In genomic region chr1:175208773-175209492, GRCh38 we compare ENCODE assay signal across 8 cellular contexts. TPM values are rescaled to one million over a fixed set of nuclear protein-coding genes. Genes with fewer than 3 reads are reported as not detected.
DNase-seq lines count a peak whose midpoint lies in the region; ATAC-seq and TF ChIP-seq lines count a peak whose summit lies in the region.

No MANE protein-coding gene starts in this region.

- peak overlapping the region; percentile 78 for H3K4me2 ChIP-seq in OCI-LY7 (ENCODE audit: low read length)

- no peaks in the 10 kb centered on the region for H4K20me1 ChIP-seq in OCI-LY7 (ENCODE audit: insufficient read depth, low read length)

- CTCF ChIA-PET in OCI-LY7 (lab: Charles Lee; ENCODE audit: unreplicated experiment) = interaction anchor here (1.1 to 2.2 kb wide), 3 partner anchors 14 to 53 kb away, joined by 3 to 10 read pairs (median 3); no protein-coding TSS in a partner anchor

- no peaks in the 10 kb centered on the region for H3K27me3 Mint-ChIP-seq in activated naive CD8-positive, alpha-beta T cell treated with anti-CD3 and anti-CD28 coated beads, Interleukin-2, amount 50 U/mL, for 24 hours

- 47 to 59% (median 49%) methylated on average over 6 of the region's 6 CpGs for WGBS in ovary, 3 donors
- 25 to 30% methylated on average over 6 of the region's 6 CpGs for WGBS in tibial nerve, 2 donors

- H3K9me3 Mint-ChIP-seq in activated naive CD8-positive, alpha-beta T cell treated with anti-CD3 and anti-CD28 coated beads, Interleukin-2, amount 50 U/mL, for 24 hours = peaks cover 6% of the 10 kb centered on the region

- intact Hi-C loops in OCI-LY7 (cut with micrococcal nuclease; ENCODE audit: unreplicated experiment) (loop anchor here (1.0 to 5.0 kb wide), 5 partner anchors 14 to 110 kb away; no protein-coding TSS in a partner anchor), ovary (cut with DNase I) (no loop called here)

- peak overlapping the region; percentile 50 for H3K4me3 ChIP-seq in OCI-LY7 (ENCODE audit: low read depth, low read length, poor library complexity, severe bottlenecking)
- no peak overlapping the region for H3K4me3 ChIP-seq in ovary
- H3K4me3 ChIP-seq in tibial nerve = no peak overlapping the region

- TF ChIP-seq POLR2A in ovary (IDR thresholded peaks at IDR 0.05) = no peak
- no peak for TF ChIP-seq POLR2A in tibial nerve (IDR thresholded peaks at IDR 0.05)

- POLR2A ChIA-PET in OCI-LY7 (lab: Charles Lee) = interaction anchor here (0.6 to 11.7 kb wide), 12 partner anchors 9 to 98 kb away, joined by 3 to 257 read pairs (median 4); partner anchors contain the start of gene KIAA0040

- H3K9me3 ChIP-seq in OCI-LY7 (ENCODE audit: low read length) (peaks cover 10% of the 10 kb centered on the region; the same call in 1 of the 2 replicates), ovary (no peaks in the 10 kb centered on the region), tibial nerve (peaks cover 0 to 5% (median 2%) of the 10 kb centered on the region in 4 donors)

- H3K27me3 ChIP-seq in ovary = no peaks in the 10 kb centered on the region
- no peaks in the 10 kb centered on the region for H3K27me3 ChIP-seq in tibial nerve

- H3K9me2 ChIP-seq in OCI-LY7 (ENCODE audit: insufficient read depth, low read length) = no peaks in the 10 kb centered on the region; the same call in 1 of the 2 replicates

- peaks cover 69% of the 10 kb centered on the region for H3K4me1 ChIP-seq in OCI-LY7 (ENCODE audit: insufficient read depth, low read length, poor library complexity, severe bottlenecking)
- H3K4me1 ChIP-seq in ovary (ENCODE audit: insufficient read depth) = no peaks in the 10 kb centered on the region
- peaks cover 0 to 7% (median 0%) of the 10 kb centered on the region in 4 donors for H3K4me1 ChIP-seq in tibial nerve

- no peaks in the 10 kb centered on the region for H3K36me3 Mint-ChIP-seq in activated naive CD8-positive, alpha-beta T cell treated with anti-CD3 and anti-CD28 coated beads, Interleukin-2, amount 50 U/mL, for 24 hours (ENCODE audit: low read depth)

- TF ChIP-seq EP300 in ovary (IDR thresholded peaks at IDR 0.05) (no peak), tibial nerve (IDR thresholded peaks at IDR 0.05) (no peak)

- BruUV-seq in OCI-LY7 (replicated peaks; lab: Mats Ljungman, UMichigan) = no TSS peak

- TF ChIP-seq CTCF in OCI-LY7 (conservative IDR thresholded peaks at IDR 0.05; ENCODE audit: low read length) = peak; percentile 49
- TF ChIP-seq CTCF in ovary (IDR thresholded peaks at IDR 0.05) = no peak
- no peak for TF ChIP-seq CTCF in tibial nerve (IDR thresholded peaks at IDR 0.05)

- H3K4me3 Mint-ChIP-seq in activated naive CD8-positive, alpha-beta T cell treated with anti-CD3 and anti-CD28 coated beads, Interleukin-2, amount 50 U/mL, for 24 hours = peak overlapping the region; percentile 72

- H3K27ac Mint-ChIP-seq in activated naive CD8-positive, alpha-beta T cell treated with anti-CD3 and anti-CD28 coated beads, Interleukin-2, amount 50 U/mL, for 24 hours = peak overlapping the region; percentile 79

- H3K36me3 ChIP-seq in OCI-LY7 (ENCODE audit: insufficient read depth, low read length) (no peaks in the 10 kb centered on the region; the same call in 1 of the 2 replicates), ovary (no peaks in the 10 kb centered on the region), tibial nerve (no peaks in the 10 kb centered on the region)

- H3K79me2 ChIP-seq in OCI-LY7 (ENCODE audit: insufficient read depth, low read depth, low read length) = no peaks in the 10 kb centered on the region

- H3K4me1 Mint-ChIP-seq in activated naive CD8-positive, alpha-beta T cell treated with anti-CD3 and anti-CD28 coated beads, Interleukin-2, amount 50 U/mL, for 24 hours = peaks cover 63% of the 10 kb centered on the region

- H2AFZ ChIP-seq in OCI-LY7 (ENCODE audit: low read length) = peak overlapping the region; percentile 65

- H3K27ac ChIP-seq in OCI-LY7 (ENCODE audit: low read depth, low read length, poor library complexity, severe bottlenecking) (peak overlapping the region; percentile 97), ovary (no peak overlapping the region), tibial nerve (peak overlapping the region in 1 of 4 donors; percentile 54)

- DNase-seq in activated CD8-positive, alpha-beta memory T cell treated with anti-CD3 and anti-CD28 coated beads, Interleukin-2, amount 50 U/mL, for 4 hours = peak; percentile 20
- DNase-seq in activated CD8-positive, alpha-beta memory T cell treated with anti-CD3 and anti-CD28 coated beads for 24 hours = no peak
- DNase-seq in OCI-LY7 (ENCODE audit: low spot score) (peak; percentile 91), ovary (no peak), tibial nerve (ENCODE audit: low spot score in 2 of 2) (no peak), GM19240 (ENCODE audit: insufficient read length, low spot score) (no peak)
- peak; percentile 27 for DNase-seq in activated naive CD8-positive, alpha-beta T cell treated with anti-CD3 and anti-CD28 coated beads, Interleukin-2, amount 50 U/mL, for 24 hours

- ATAC-seq in HG02973 (IDR thresholded peaks at IDR 0.05; ENCODE audit: unreplicated experiment) = peak; percentile 69
- peak; percentile 69 for ATAC-seq in activated naive CD8-positive, alpha-beta T cell treated with anti-CD3 and anti-CD28 coated beads, Interleukin-2, amount 50 U/mL, for 24 hours

RNA-seq across cellular contexts. Expression of gene KIAA0040, which starts 16.4 kb away (rescaled TPM):
- 54.7 and 57.9 TPM in 2 replicates for total RNA-seq in OCI-LY7 (2014; rRNA removed; shearing (Covaris generic))
- total RNA-seq in OCI-LY7 (2022) (50.2 and 61.1 TPM in 2 replicates), ovary (10 to 100 TPM in 3 of 7 donors, 1 to 10 TPM in 4; 5.2 to 18.5 (median 9.9) TPM), tibial nerve (10 to 100 TPM; 16.9 to 28.8 (median 20.3) TPM)
- polyA plus RNA-seq in ovary = 10 to 100 TPM in 1 of 2 donors, 1 to 10 TPM in 1; 7.3 to 24.7 TPM

Comparison
In these comparisons a context has a peak if more than half of its experiments do, and no peak if none do; other contexts are left out.
1. DNase-seq: peak in activated CD8-positive, alpha-beta memory T cell treated with anti-CD3 and anti-CD28 coated beads, Interleukin-2, amount 50 U/mL, for 4 hours (single experiment), OCI-LY7 (single experiment) and activated naive CD8-positive, alpha-beta T cell treated with anti-CD3 and anti-CD28 coated beads, Interleukin-2, amount 50 U/mL, for 24 hours (single experiment); none in activated CD8-positive, alpha-beta memory T cell treated with anti-CD3 and anti-CD28 coated beads for 24 hours (single experiment), ovary (0 of 5), tibial nerve (0 of 2) and GM19240 (single experiment).